In genomic region chr2:11375025-11375688, GRCh38 we compare ENCODE assay signal across 9 cellular contexts. TPM values are rescaled to one million over a fixed set of nuclear protein-coding genes. Genes with fewer than 3 reads are reported as not detected.
A peak's percentile ranks its signal among the peaks of the same experiment; 100 is the strongest.
DNase-seq lines count a peak whose midpoint lies in the region; ATAC-seq and TF ChIP-seq lines count a peak whose summit lies in the region.
"Had no signal": no experiment of that assay in that cellular context is flagged by ENCODE, and none has a peak within 500 bp of the region (broad histone marks: within the 10 kb centered on the region; RNA-seq: fewer than 3 reads in every experiment).

No MANE protein-coding gene starts in this region.

- peak overlapping the region; percentile 55 for H3K4me3 ChIP-seq in DOHH2 (ENCODE audit: low read length)
- H3K4me3 ChIP-seq in adipocyte (ENCODE audit: low read length), result no peak overlapping the region
- peak overlapping the region; percentile 31 for H3K4me3 ChIP-seq in psoas muscle

- H3K4me1 ChIP-seq in DOHH2 (ENCODE audit: control insufficient read depth, low read length), result peaks cover 58% of the 10 kb centered on the region
- peaks cover 43% of the 10 kb centered on the region for H3K4me1 ChIP-seq in adipocyte (ENCODE audit: control insufficient read depth, insufficient read depth, low read length)
- H3K4me1 ChIP-seq in psoas muscle, result peaks cover 54% of the 10 kb centered on the region

- H3K9ac ChIP-seq in adipocyte (ENCODE audit: low read length), result peak overlapping the region; percentile 83

- no peaks in the 10 kb centered on the region for H3K79me2 ChIP-seq in DOHH2 (ENCODE audit: control insufficient read depth, low read length)

- DNase-seq in adipocyte (ENCODE audit: low read depth), result no peak
- DNase-seq in left ventricle myocardium superior, result no peak
- DNase-seq in psoas muscle, result no peak
- DNase-seq in activated T-cell treated with anti-CD3 and anti-CD28 coated beads for 4 hours, result no peak
- DNase-seq in KBM-7, result no peak
- no peak for DNase-seq in NAMALWA (ENCODE audit: low spot score)
- DNase-seq in occipital lobe (lab: John Stamatoyannopoulos, UW), result no peak

- H3F3A ChIP-seq in DOHH2 (ENCODE audit: control insufficient read depth, insufficient read depth), result peaks cover 13% of the 10 kb centered on the region

- 65 to 75% (median 66%) methylated on average over 15 of the region's 15 CpGs for WGBS in psoas muscle, 3 donors

- H3K27ac ChIP-seq in DOHH2 (ENCODE audit: low read depth, low read length) (peak overlapping the region; percentile 61), psoas muscle (peak overlapping the region; percentile 86)
- H3K27ac ChIP-seq: HL-60 had no signal

- intact Hi-C loops in left ventricle myocardium superior (cut with micrococcal nuclease) (no loop called here), psoas muscle (cut with DNase I) (no loop called here)

- in situ Hi-C loops in KBM-7 (cut with MboI; ENCODE audit: low pct_unique_long_range_greater_than_20kb, low sequenced_read_pairs), result no loop called here

- H3K9me2 ChIP-seq in DOHH2 (replicated peaks; ENCODE audit: control insufficient read depth, low read length), result no peaks in the 10 kb centered on the region

- H3K4me2 ChIP-seq in DOHH2 (ENCODE audit: low read length), result peak overlapping the region; percentile 69

- TF ChIP-seq CTCF in DOHH2 (IDR thresholded peaks at IDR 0.05; ENCODE audit: low read depth, low read length, poor library complexity, severe bottlenecking) (no peak), psoas muscle (IDR thresholded peaks at IDR 0.05) (no peak)

- H3K27me3 ChIP-seq in DOHH2 (ENCODE audit: control insufficient read depth, low read length), result no peaks in the 10 kb centered on the region
- no peaks in the 10 kb centered on the region for H3K27me3 ChIP-seq in adipocyte (replicated peaks; ENCODE audit: control insufficient read depth, insufficient read depth, low read length)
- no peaks in the 10 kb centered on the region for H3K27me3 ChIP-seq in psoas muscle (ENCODE audit: insufficient read depth in 3 of 3, low read length in 2 of 3)

- peak; percentile 14 for ATAC-seq in left ventricle myocardium superior
- no peak for ATAC-seq in psoas muscle

- no peaks in the 10 kb centered on the region for H4K20me1 ChIP-seq in DOHH2 (ENCODE audit: control insufficient read depth, insufficient read depth, low read depth, low read length)

- no peaks in the 10 kb centered on the region for H3K9me3 ChIP-seq in DOHH2 (ENCODE audit: control insufficient read depth, insufficient read depth, low read length)
- H3K9me3 ChIP-seq in adipocyte (ENCODE audit: control insufficient read depth, low read length), result no peaks in the 10 kb centered on the region
- H3K9me3 ChIP-seq in psoas muscle, result no peaks in the 10 kb centered on the region

- H3K36me3 ChIP-seq in DOHH2 (ENCODE audit: control insufficient read depth, low read length) (no peaks in the 10 kb centered on the region), adipocyte (ENCODE audit: control insufficient read depth, insufficient read depth, low read length, severe bottlenecking) (no peaks in the 10 kb centered on the region), psoas muscle (ENCODE audit: insufficient read depth in 1 of 2, low read depth in 1 of 2) (no peaks in the 10 kb centered on the region)

RNA-seq across cellular contexts. Expression of gene ROCK2, which starts 30.7 kb away (rescaled TPM):
- 34.2 TPM for total RNA-seq in left ventricle myocardium superior
- 10 to 100 TPM; 59.9 to 80.1 (median 62.4) TPM for total RNA-seq in psoas muscle
- polyA plus RNA-seq in psoas muscle, result 10 to 100 TPM; 12.1 to 84.4 (median 25.8) TPM
- 68.2 TPM for total RNA-seq in occipital lobe
